Comparison of ENCODE assay signal across 18 cellular contexts in the genomic region with DNA sequence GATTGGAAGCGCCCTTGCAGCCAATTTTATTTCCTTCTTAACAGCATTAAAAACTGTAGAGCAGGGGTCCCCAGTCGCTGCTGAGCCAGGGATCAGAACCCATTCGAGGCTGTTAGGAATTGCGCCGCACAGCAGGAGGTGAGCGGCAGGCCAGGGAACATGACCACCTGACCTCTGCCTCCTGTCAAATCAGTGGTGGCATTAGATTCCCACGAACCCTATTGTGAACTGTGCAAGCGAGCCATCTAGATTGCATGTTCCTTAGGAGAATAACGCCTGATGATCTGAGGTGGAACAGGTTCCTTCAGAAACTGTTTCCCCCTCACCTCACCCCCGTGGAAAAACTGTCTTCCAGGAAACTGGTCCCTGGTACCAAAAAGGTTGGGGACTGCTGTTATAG.
DNase-seq lines count a peak whose midpoint lies in the region; ATAC-seq and TF ChIP-seq lines count a peak whose summit lies in the region.
"Had no signal": no experiment of that assay in that cellular context is flagged by ENCODE, and none has a peak within 500 bp of the region (broad histone marks: within the 10 kb centered on the region; RNA-seq: fewer than 3 reads in every experiment).

No MANE protein-coding gene starts in this region.

- H3K9me3 Mint-ChIP-seq in activated CD8-positive, alpha-beta T cell treated with anti-CD3 and anti-CD28 coated beads for 36 hours = no peaks in the 10 kb centered on the region
- H3K9me3 Mint-ChIP-seq in activated CD8-positive, alpha-beta T cell treated with anti-CD3 and anti-CD28 coated beads, Interleukin-2, amount 10 ng/mL, durations not matched to agents 7 days and 5 days (ENCODE audit: insufficient read depth) = no peaks in the 10 kb centered on the region
- no peaks in the 10 kb centered on the region for H3K9me3 Mint-ChIP-seq in CD14-positive monocyte
- H3K9me3 Mint-ChIP-seq in activated B cell treated with CpG ODN at 0.5 μM for 24 hours = no peaks in the 10 kb centered on the region
- H3K9me3 Mint-ChIP-seq in naive thymus-derived CD4-positive, alpha-beta T cell = no peaks in the 10 kb centered on the region
- H3K9me3 Mint-ChIP-seq: HFFc6 had no signal

- H3K36me3 Mint-ChIP-seq in activated CD8-positive, alpha-beta T cell treated with anti-CD3 and anti-CD28 coated beads for 36 hours (ENCODE audit: low read depth) = peaks cover 45% of the 10 kb centered on the region
- peaks cover 69% of the 10 kb centered on the region for H3K36me3 Mint-ChIP-seq in activated CD8-positive, alpha-beta T cell treated with anti-CD3 and anti-CD28 coated beads, Interleukin-2, amount 10 ng/mL, durations not matched to agents 7 days and 5 days (ENCODE audit: low read depth)
- H3K36me3 Mint-ChIP-seq in CD14-positive monocyte = peaks cover 84 to 86% of the 10 kb centered on the region in 2 donors
- H3K36me3 Mint-ChIP-seq in activated B cell treated with CpG ODN at 0.5 μM for 24 hours (ENCODE audit: low read depth) = peaks cover 86% of the 10 kb centered on the region
- H3K36me3 Mint-ChIP-seq in naive thymus-derived CD4-positive, alpha-beta T cell = peaks cover 19 to 78% (median 65%) of the 10 kb centered on the region in 5 donors

- TF ChIP-seq CTCF in activated CD8-positive, alpha-beta T cell treated with anti-CD3 and anti-CD28 coated beads for 36 hours (IDR thresholded peaks at IDR 0.05) = no peak
- TF ChIP-seq CTCF in CD14-positive monocyte (IDR thresholded peaks at IDR 0.05) = no peak
- TF ChIP-seq CTCF in activated B cell treated with CpG ODN at 0.5 μM for 24 hours (IDR thresholded peaks at IDR 0.05) = no peak

- CTCF ChIA-PET in activated CD8-positive, alpha-beta T cell treated with anti-CD3 and anti-CD28 coated beads for 36 hours (lab: Charles Lee) = no interaction called here
- CTCF ChIA-PET in activated CD8-positive, alpha-beta T cell treated with anti-CD3 and anti-CD28 coated beads, Interleukin-2, amount 10 ng/mL, durations not matched to agents 7 days and 5 days (lab: Charles Lee) = no interaction called here
- CTCF ChIA-PET in activated B cell treated with CpG ODN at 0.5 μM for 24 hours (lab: Charles Lee) = no interaction called here
- CTCF ChIA-PET in naive thymus-derived CD4-positive, alpha-beta T cell (lab: Charles Lee) = no interaction called here

- no peak overlapping the region for H3K4me3 ChIP-seq in naive thymus-derived CD4-positive, alpha-beta T cell (ENCODE audit: low read length)

- no peak for DNase-seq in activated CD8-positive, alpha-beta T cell treated with anti-CD3 and anti-CD28 coated beads for 36 hours
- DNase-seq in activated CD8-positive, alpha-beta T cell treated with anti-CD3 and anti-CD28 coated beads, Interleukin-2, amount 10 ng/mL, durations not matched to agents 7 days and 5 days = no peak
- DNase-seq in CD14-positive monocyte (ENCODE audit: low spot score) = no peak
- DNase-seq in activated B cell treated with CpG ODN at 0.5 μM for 24 hours = no peak
- no peak for DNase-seq in naive thymus-derived CD4-positive, alpha-beta T cell
- DNase-seq in NCI-H526 (lab: John Stamatoyannopoulos, UW) = no peak
- DNase-seq: 8988T, C1 segment of cervical spinal cord, DND-41, GDM1, HFFc6, Kasumi-1, NCI-H187 treated with DMSO at 0.1 percent for 48 hours, NCI-H345, NCI-H69, SHP77 treated with DMSO at 0.1 percent for 48 hours had no signal

- no peaks in the 10 kb centered on the region for H3K4me1 ChIP-seq in naive thymus-derived CD4-positive, alpha-beta T cell (ENCODE audit: control insufficient read depth in 2 of 2, insufficient read depth in 2 of 2, low read length in 2 of 2)

- H3K27me3 ChIP-seq in naive thymus-derived CD4-positive, alpha-beta T cell (ENCODE audit: control insufficient read depth in 2 of 2, insufficient read depth in 2 of 2, low read length in 2 of 2) = no peaks in the 10 kb centered on the region

- peak overlapping the region; percentile 78 for H3K27ac Mint-ChIP-seq in activated CD8-positive, alpha-beta T cell treated with anti-CD3 and anti-CD28 coated beads for 36 hours
- H3K27ac Mint-ChIP-seq in activated CD8-positive, alpha-beta T cell treated with anti-CD3 and anti-CD28 coated beads, Interleukin-2, amount 10 ng/mL, durations not matched to agents 7 days and 5 days = no peak overlapping the region
- peak overlapping the region in 6 of 7 donors; percentile 26 to 82 (median 62) for H3K27ac Mint-ChIP-seq in CD14-positive monocyte
- H3K27ac Mint-ChIP-seq in activated B cell treated with CpG ODN at 0.5 μM for 24 hours = peak overlapping the region; percentile 74
- peak overlapping the region in 6 of 9 donors; percentile 7 to 78 (median 30) for H3K27ac Mint-ChIP-seq in naive thymus-derived CD4-positive, alpha-beta T cell
- H3K27ac Mint-ChIP-seq: HFFc6 had no signal

- no peaks in the 10 kb centered on the region for H3K9me3 ChIP-seq in naive thymus-derived CD4-positive, alpha-beta T cell (ENCODE audit: control insufficient read depth in 2 of 3, low read length in 3 of 3)

- intact Hi-C loops in activated CD8-positive, alpha-beta T cell treated with anti-CD3 and anti-CD28 coated beads for 36 hours (cut with micrococcal nuclease) = no loop called here
- intact Hi-C loops in CD14-positive monocyte (cut with micrococcal nuclease) = no loop called here
- intact Hi-C loops in activated B cell treated with CpG ODN at 0.5 μM for 24 hours (cut with micrococcal nuclease) = no loop called here
- intact Hi-C loops in naive thymus-derived CD4-positive, alpha-beta T cell (cut with micrococcal nuclease) = no loop called here

- POLR2A ChIA-PET in activated CD8-positive, alpha-beta T cell treated with anti-CD3 and anti-CD28 coated beads for 36 hours (lab: Charles Lee) = interaction anchor here (0.6 kb wide), 1 partner anchor 15 kb away, joined by 3 read pairs; no protein-coding TSS in a partner anchor
- POLR2A ChIA-PET in activated CD8-positive, alpha-beta T cell treated with anti-CD3 and anti-CD28 coated beads, Interleukin-2, amount 10 ng/mL, durations not matched to agents 7 days and 5 days (lab: Charles Lee) = no interaction called here
- POLR2A ChIA-PET in activated B cell treated with CpG ODN at 0.5 μM for 24 hours (lab: Charles Lee) = interaction anchor here (1.5 kb wide), 1 partner anchor 35 kb away, joined by 3 read pairs; a partner anchor contains a TSS
- POLR2A ChIA-PET in naive thymus-derived CD4-positive, alpha-beta T cell (lab: Charles Lee) = no interaction called here

- H3K27ac ChIP-seq in naive thymus-derived CD4-positive, alpha-beta T cell (ENCODE audit: low read depth, low read length) = no peak overlapping the region

- peaks cover 4 to 72% (median 8%) of the 10 kb centered on the region in 3 experiments for H3K36me3 ChIP-seq in naive thymus-derived CD4-positive, alpha-beta T cell (ENCODE audit: control insufficient read depth in 2 of 3, insufficient read depth in 3 of 3, low read length in 3 of 3)

- no peak overlapping the region for H3K4me3 Mint-ChIP-seq in activated CD8-positive, alpha-beta T cell treated with anti-CD3 and anti-CD28 coated beads for 36 hours
- no peak overlapping the region for H3K4me3 Mint-ChIP-seq in activated CD8-positive, alpha-beta T cell treated with anti-CD3 and anti-CD28 coated beads, Interleukin-2, amount 10 ng/mL, durations not matched to agents 7 days and 5 days
- H3K4me3 Mint-ChIP-seq in CD14-positive monocyte (no peak overlapping the region), activated B cell treated with CpG ODN at 0.5 μM for 24 hours (no peak overlapping the region)
- no peak overlapping the region for H3K4me3 Mint-ChIP-seq in naive thymus-derived CD4-positive, alpha-beta T cell
- H3K4me3 Mint-ChIP-seq: HFFc6 had no signal

- H3K4me1 Mint-ChIP-seq in activated CD8-positive, alpha-beta T cell treated with anti-CD3 and anti-CD28 coated beads for 36 hours (ENCODE audit: low read depth) = peaks cover 33% of the 10 kb centered on the region
- H3K4me1 Mint-ChIP-seq in activated CD8-positive, alpha-beta T cell treated with anti-CD3 and anti-CD28 coated beads, Interleukin-2, amount 10 ng/mL, durations not matched to agents 7 days and 5 days (ENCODE audit: low read depth) = peaks cover 11% of the 10 kb centered on the region
- H3K4me1 Mint-ChIP-seq in CD14-positive monocyte (peaks cover 15% of the 10 kb centered on the region), activated B cell treated with CpG ODN at 0.5 μM for 24 hours (peaks cover 42% of the 10 kb centered on the region)
- peaks cover 7 to 29% (median 12%) of the 10 kb centered on the region in 7 donors for H3K4me1 Mint-ChIP-seq in naive thymus-derived CD4-positive, alpha-beta T cell

- no peaks in the 10 kb centered on the region for H3K27me3 Mint-ChIP-seq in activated CD8-positive, alpha-beta T cell treated with anti-CD3 and anti-CD28 coated beads for 36 hours
- no peaks in the 10 kb centered on the region for H3K27me3 Mint-ChIP-seq in activated CD8-positive, alpha-beta T cell treated with anti-CD3 and anti-CD28 coated beads, Interleukin-2, amount 10 ng/mL, durations not matched to agents 7 days and 5 days (ENCODE audit: low read depth)
- H3K27me3 Mint-ChIP-seq in CD14-positive monocyte (ENCODE audit: low read depth in 3 of 3) = no peaks in the 10 kb centered on the region
- no peaks in the 10 kb centered on the region for H3K27me3 Mint-ChIP-seq in activated B cell treated with CpG ODN at 0.5 μM for 24 hours
- H3K27me3 Mint-ChIP-seq in naive thymus-derived CD4-positive, alpha-beta T cell = no peaks in the 10 kb centered on the region

- no peak for ATAC-seq in activated CD8-positive, alpha-beta T cell treated with anti-CD3 and anti-CD28 coated beads for 36 hours
- ATAC-seq in activated CD8-positive, alpha-beta T cell treated with anti-CD3 and anti-CD28 coated beads, Interleukin-2, amount 10 ng/mL, durations not matched to agents 7 days and 5 days = no peak
- ATAC-seq in activated B cell treated with CpG ODN at 0.5 μM for 24 hours (ENCODE audit: low read depth) = no peak
- no peak for ATAC-seq in naive thymus-derived CD4-positive, alpha-beta T cell
- ATAC-seq in HG02884 (IDR thresholded peaks at IDR 0.05; ENCODE audit: unreplicated experiment) = no peak
- no peak for ATAC-seq in HG02623 (IDR thresholded peaks at IDR 0.05; ENCODE audit: unreplicated experiment)

Comparison
In these comparisons a context has a peak if more than half of its experiments do, and no peak if none do; other contexts are left out.
1. POLR2A ChIA-PET loops: an anchor here in activated CD8-positive, alpha-beta T cell treated with anti-CD3 and anti-CD28 coated beads for 36 hours (0.6 kb wide) and activated B cell treated with CpG ODN at 0.5 μM for 24 hours (1.5 kb wide); none called in activated CD8-positive, alpha-beta T cell treated with anti-CD3 and anti-CD28 coated beads, Interleukin-2, amount 10 ng/mL, durations not matched to agents 7 days and 5 days and naive thymus-derived CD4-positive, alpha-beta T cell.